30 cellular contexts compared by ENCODE assay signal in genomic region chr4:3460926-3461325, GRCh38. TPM values are rescaled to one million over a fixed set of nuclear protein-coding genes. Genes with fewer than 3 reads are reported as not detected.
A peak's percentile ranks its signal among the peaks of the same experiment; 100 is the strongest.
DNase-seq lines count a peak whose midpoint lies in the region; ATAC-seq and TF ChIP-seq lines count a peak whose summit lies in the region.
"Had no signal": no experiment of that assay in that cellular context is flagged by ENCODE, and none has a peak within 500 bp of the region (broad histone marks: within the 10 kb centered on the region; RNA-seq: fewer than 3 reads in every experiment).

No MANE protein-coding gene starts in this region.

- peak overlapping the region; percentile 5 for H2AK5ac ChIP-seq in neuronal stem cell (ENCODE audit: low read depth, low read length)

- H3K9me3 ChIP-seq in heart right ventricle: peaks cover 0 to 9% (median 1%) of the 10 kb centered on the region in 11 donors
- H3K9me3 ChIP-seq in neuronal stem cell (replicated peaks in 1 of 2; ENCODE audit: control insufficient read depth in 2 of 2, insufficient read depth in 1 of 2, low read depth in 1 of 2, low read length in 2 of 2): peaks cover 2 to 11% of the 10 kb centered on the region in 2 donors
- H3K9me3 ChIP-seq: A549, adrenal gland, right lobe of liver, thyroid gland had no signal

- H2BK15ac ChIP-seq in neuronal stem cell (ENCODE audit: low read length): no peak overlapping the region

- no peak overlapping the region for H2BK12ac ChIP-seq in neuronal stem cell (ENCODE audit: low read length)

- H3K27me3 ChIP-seq in heart right ventricle (peaks cover 0 to 46% (median 27%) of the 10 kb centered on the region in 7 donors), neuronal stem cell (ENCODE audit: control insufficient read depth in 3 of 3, insufficient read depth in 3 of 3, low read depth in 1 of 3, low read length in 3 of 3) (peaks cover 0 to 56% (median 14%) of the 10 kb centered on the region in 3 experiments)
- H3K27me3 ChIP-seq: adrenal gland, right lobe of liver, thyroid gland had no signal

- no peaks in the 10 kb centered on the region for H3K36me3 ChIP-seq in heart right ventricle
- no peaks in the 10 kb centered on the region for H3K36me3 ChIP-seq in neuronal stem cell (replicated peaks in 1 of 2; ENCODE audit: control insufficient read depth in 2 of 2, insufficient read depth in 2 of 2, low read length in 2 of 2)
- H3K36me3 ChIP-seq: adrenal gland, brain microvascular endothelial cell, right lobe of liver, thyroid gland had no signal

- H3K27me3 Mint-ChIP-seq in naive thymus-derived CD8-positive, alpha-beta T cell: peaks cover 2 to 39% (median 16%) of the 10 kb centered on the region in 5 donors

- ATAC-seq in heart right ventricle: no peak
- no peak for ATAC-seq in left cardiac atrium
- ATAC-seq in left ventricle myocardium superior: no peak
- no peak for ATAC-seq in naive thymus-derived CD8-positive, alpha-beta T cell
- ATAC-seq: A549, GM23338 had no signal

- H2BK5ac ChIP-seq in neuronal stem cell (ENCODE audit: low read length): no peak overlapping the region

- no peak overlapping the region for H3K27ac Mint-ChIP-seq in naive thymus-derived CD8-positive, alpha-beta T cell
- H3K27ac Mint-ChIP-seq: activated naive CD4-positive, alpha-beta T cell treated with anti-CD3 and anti-CD28 coated beads for 36 hours; GM23338; nephron progenitor cell; stimulated activated naive CD8-positive, alpha-beta T cell treated with anti-CD3 and anti-CD28 coated beads, Interleukin-15, Interleukin-2, amounts not matched to agents 100 ng/mL and 50 ng/mL, for 24 hours had no signal

- no peak overlapping the region for H3K9ac ChIP-seq in neuronal stem cell (ENCODE audit: low read depth, low read length, poor library complexity)
- H3K9ac ChIP-seq: parathyroid adenoma had no signal

- no peak overlapping the region for H4K8ac ChIP-seq in neuronal stem cell (ENCODE audit: low read depth, low read length)

- H3K18ac ChIP-seq in neuronal stem cell (ENCODE audit: low read length): peak overlapping the region; percentile 32

- no peak overlapping the region for H3K14ac ChIP-seq in neuronal stem cell (ENCODE audit: low read length)

- peaks cover 0 to 7% (median under 1%) of the 10 kb centered on the region in 4 donors for H3K4me1 Mint-ChIP-seq in naive thymus-derived CD8-positive, alpha-beta T cell
- H3K4me1 Mint-ChIP-seq: GM23338 had no signal

- no peak overlapping the region for H3K4me3 ChIP-seq in heart right ventricle
- no peak overlapping the region for H3K4me3 ChIP-seq in neuronal stem cell (ENCODE audit: low read length in 2 of 2)
- H3K4me3 ChIP-seq: A549, adrenal gland, GM23338, right lobe of liver, thyroid gland had no signal

- no peak overlapping the region for H3K4me3 Mint-ChIP-seq in naive thymus-derived CD8-positive, alpha-beta T cell
- H3K4me3 Mint-ChIP-seq: activated naive CD4-positive, alpha-beta T cell treated with anti-CD3 and anti-CD28 coated beads for 36 hours; GM23338; nephron progenitor cell; stimulated activated naive CD8-positive, alpha-beta T cell treated with anti-CD3 and anti-CD28 coated beads, Interleukin-15, Interleukin-2, amounts not matched to agents 100 ng/mL and 50 ng/mL, for 24 hours had no signal

- intact Hi-C loops in heart right ventricle (cut with DNase I): loop anchor here in 1 of 10 donors (1.0 kb wide), 1 partner anchor 23 kb away; no protein-coding TSS in a partner anchor
- intact Hi-C loops in left cardiac atrium (cut with DNase I): no loop called here
- intact Hi-C loops in left ventricle myocardium superior (cut with micrococcal nuclease): no loop called here

- DNase-seq in heart right ventricle (peak in 1 of 2 donors; percentile 11), left cardiac atrium (no peak), left ventricle myocardium superior (peak; percentile 22), neuronal stem cell (ENCODE audit: low spot score) (no peak), NCI-H1436 treated with DMSO at 0.1 percent for 48 hours (lab: John Stamatoyannopoulos, UW) (no peak), NOMO-1 (lab: John Stamatoyannopoulos, UW; ENCODE audit: unreplicated experiment in 2 of 2) (no peak)
- DNase-seq in naive thymus-derived CD8-positive, alpha-beta T cell: no peak
- no peak for DNase-seq in stimulated activated naive CD4-positive, alpha-beta T cell (lab: John Stamatoyannopoulos, UW)
- DNase-seq: activated naive CD4-positive, alpha-beta T cell treated with anti-CD3 and anti-CD28 coated beads for 36 hours; AML-193; brain microvascular endothelial cell; effector CD8-positive, alpha-beta T cell; head of caudate nucleus; KG1; midbrain; MM.1S; NCI-H1417 treated with DMSO at 0.1 percent for 48 hours; nephron progenitor cell; SIG-M5; stimulated activated CD4-positive, alpha-beta T cell treated with anti-CD3 and anti-CD28 coated beads, Interleukin-15, amount 100 ng/mL, for 24 hours; SW 1271; T-helper 9 cell had no signal

- no peak overlapping the region for H3K4me2 ChIP-seq in neuronal stem cell (ENCODE audit: insufficient read depth, low read length, poor library complexity, severe bottlenecking)
- H3K4me2 ChIP-seq: A549, GM23338 had no signal

- H2AFZ ChIP-seq in neuronal stem cell (ENCODE audit: low read length): no peak overlapping the region
- H2AFZ ChIP-seq: GM23338, parathyroid adenoma had no signal

- H3K36me3 Mint-ChIP-seq in naive thymus-derived CD8-positive, alpha-beta T cell: peaks cover 0 to 5% (median 2%) of the 10 kb centered on the region in 3 donors

- peak overlapping the region in 8 of 10 donors; percentile 13 to 98 (median 92) for H3K27ac ChIP-seq in heart right ventricle
- H3K27ac ChIP-seq in neuronal stem cell (replicated peaks; ENCODE audit: low read length): no peak overlapping the region
- H3K27ac ChIP-seq: A549, brain microvascular endothelial cell, epithelial cell of prostate, parathyroid adenoma, right lobe of liver had no signal

- H3K4ac ChIP-seq in neuronal stem cell (ENCODE audit: low read length): no peak overlapping the region

- H3K79me1 ChIP-seq in neuronal stem cell (ENCODE audit: low read depth, low read length): no peaks in the 10 kb centered on the region

- H3K9me3 Mint-ChIP-seq in naive thymus-derived CD8-positive, alpha-beta T cell: peaks cover 0 to 18% (median 3%) of the 10 kb centered on the region in 9 donors

- no peak overlapping the region for H4K91ac ChIP-seq in neuronal stem cell (ENCODE audit: low read depth, low read length, poor library complexity)

- POLR2A ChIA-PET in naive thymus-derived CD8-positive, alpha-beta T cell (lab: Charles Lee): no interaction called here

- WGBS in heart right ventricle, 2 donors: 80 to 87% methylated on average over 5 of the region's 5 CpGs
- no CpG with 5 or more reads among the region's 5 CpGs for WGBS in neuronal stem cell (ENCODE audit: extremely low coverage in 2 of 2, insufficient read length in 2 of 2, insufficient replicate concordance in 1 of 2), 2 donors

- H3K23ac ChIP-seq in neuronal stem cell (ENCODE audit: low read depth, low read length, poor library complexity): no peak overlapping the region

- no peak for TF ChIP-seq CTCF in heart right ventricle (IDR thresholded peaks at IDR 0.05)

- H3K4me1 ChIP-seq in heart right ventricle (peaks cover 2 to 40% (median 15%) of the 10 kb centered on the region in 9 donors), neuronal stem cell (ENCODE audit: control insufficient read depth in 2 of 2, insufficient read depth in 1 of 2, low read depth in 1 of 2, low read length in 2 of 2) (peaks cover 7 to 29% of the 10 kb centered on the region in 2 donors)
- H3K4me1 ChIP-seq: A549, parathyroid adenoma had no signal

- H2BK120ac ChIP-seq in neuronal stem cell (ENCODE audit: low read depth, low read length): no peak overlapping the region

RNA-seq across cellular contexts. Expression of gene DOK7, which starts 2.2 kb away (rescaled TPM):
- total RNA-seq in heart right ventricle (10 to 100 TPM; 30.3 to 60.0 (median 37.2) TPM), left cardiac atrium (10 to 100 TPM; 21.5 to 38.2 TPM), left ventricle myocardium superior (35.5 TPM)
- 10 to 100 TPM; 61.5 to 89.7 TPM for polyA plus RNA-seq in heart right ventricle
- polyA plus RNA-seq in neuronal stem cell (2013, experiment 1 of 2): 0.14 TPM
- 0.11 TPM for polyA plus RNA-seq in neuronal stem cell (2013, experiment 2 of 2)
- not detected for total RNA-seq in naive thymus-derived CD8-positive, alpha-beta T cell
- under 1 TPM in 1 of 3 donors, not detected in 2; 0.49 TPM for polyA plus RNA-seq in naive thymus-derived CD8-positive, alpha-beta T cell
- total RNA-seq: activated naive CD4-positive, alpha-beta T cell treated with anti-CD3 and anti-CD28 coated beads for 36 hours had no signal

RNA-seq across cellular contexts. Expression of gene HGFAC, which starts 19.2 kb away (rescaled TPM):
- total RNA-seq in heart right ventricle: under 1 TPM in 6 of 10 donors, not detected in 4; 0.15 to 0.59 (median 0.36) TPM
- 1 to 10 TPM; 1.0 to 1.1 TPM for polyA plus RNA-seq in heart right ventricle
- total RNA-seq in left cardiac atrium: under 1 TPM; 0.34 to 0.38 TPM
- 0.67 TPM for total RNA-seq in left ventricle myocardium superior
- 0.59 TPM for polyA plus RNA-seq in neuronal stem cell (2013, experiment 1 of 2)
- 0.61 TPM for polyA plus RNA-seq in neuronal stem cell (2013, experiment 2 of 2)
- total RNA-seq in naive thymus-derived CD8-positive, alpha-beta T cell: not detected
- not detected for polyA plus RNA-seq in naive thymus-derived CD8-positive, alpha-beta T cell
- total RNA-seq: activated naive CD4-positive, alpha-beta T cell treated with anti-CD3 and anti-CD28 coated beads for 36 hours had no signal
- polyA plus RNA-seq: GM23338 had no signal

Comparison
In these comparisons a context has a peak if more than half of its experiments do, and no peak if none do; other contexts are left out.
1. RNA of gene DOK7, which starts 2.2 kb away (total RNA-seq): 21.5 to 38.2 TPM in left cardiac atrium, 30.3 to 60.0 TPM in heart right ventricle and 35.5 TPM in left ventricle myocardium superior (single experiment); not detected in naive thymus-derived CD8-positive, alpha-beta T cell; every median in the first group is over 10 times any median in the second.